In the genomic region with DNA sequence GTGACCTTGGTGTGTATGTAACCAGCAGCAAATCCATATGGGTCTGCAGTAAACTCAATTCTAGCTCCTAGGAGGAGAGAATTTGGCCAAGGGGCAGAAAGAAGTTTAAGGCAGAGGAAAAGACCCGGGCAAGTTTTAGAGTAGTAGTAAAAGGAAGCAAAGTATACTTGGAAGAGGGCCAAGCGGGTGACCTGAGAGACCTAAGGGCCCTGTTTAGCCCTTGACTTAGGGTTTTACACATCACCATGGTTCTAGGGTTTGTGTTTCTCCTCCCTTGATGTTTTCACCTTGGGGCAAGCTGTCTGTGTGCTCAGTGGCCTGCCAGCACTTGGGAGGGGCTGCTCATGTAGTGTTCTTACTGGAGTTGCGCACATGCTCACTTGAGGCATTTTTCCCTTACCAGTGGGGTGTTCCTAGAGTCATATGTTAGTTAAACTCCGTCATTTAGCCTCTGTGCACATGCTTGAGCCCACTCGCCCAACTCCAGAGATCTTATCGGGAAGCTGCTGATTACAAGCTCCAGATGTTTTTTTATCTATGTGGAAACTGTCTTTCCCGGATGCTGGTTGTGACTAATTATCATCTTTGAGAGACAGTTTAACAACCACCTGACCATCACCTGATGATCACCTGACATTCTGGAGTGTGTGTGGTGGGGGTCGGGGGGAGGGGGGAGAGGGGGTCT, we compare ENCODE assay signal across 17 cellular contexts.
DNase-seq lines count a peak whose midpoint lies in the region; TF ChIP-seq lines count a peak whose summit lies in the region.
"Had no signal": no experiment of that assay in that cellular context is flagged by ENCODE, and none has a peak within 500 bp of the region (broad histone marks: within the 10 kb centered on the region; RNA-seq: fewer than 3 reads in every experiment).

No MANE protein-coding gene starts in this region.

- no peak overlapping the region for H2BK5ac ChIP-seq in mesenchymal stem cell (ENCODE audit: low read depth, low read length, poor library complexity, severe bottlenecking)

- no peak overlapping the region for H3K4me2 ChIP-seq in mesenchymal stem cell (ENCODE audit: low read length, poor library complexity, severe bottlenecking)

- H3K4ac ChIP-seq in mesenchymal stem cell (ENCODE audit: low read depth in 1 of 2, low read length in 2 of 2), result no peak overlapping the region

- H3K36me3 Mint-ChIP-seq in T-helper 2 cell treated with Interferon-gamma antibody and Interleukin-4, amounts not matched to agents 5 μg/mL and 100 μg/mL, for 36 hours (ENCODE audit: low read depth), result no peaks in the 10 kb centered on the region
- H3K36me3 Mint-ChIP-seq in activated naive CD8-positive, alpha-beta T cell treated with anti-CD3 and anti-CD28 coated beads for 36 hours, result no peaks in the 10 kb centered on the region

- H2BK120ac ChIP-seq in mesenchymal stem cell (ENCODE audit: low read depth, low read length), result no peak overlapping the region

- no peak overlapping the region for H4K8ac ChIP-seq in mesenchymal stem cell (ENCODE audit: low read length)

- H2BK15ac ChIP-seq in mesenchymal stem cell (ENCODE audit: low read depth, poor library complexity, severe bottlenecking), result no peak overlapping the region

- no peak overlapping the region for H2AK5ac ChIP-seq in mesenchymal stem cell (ENCODE audit: low read length, severe bottlenecking)

- H2AFZ ChIP-seq in mesenchymal stem cell (ENCODE audit: low read depth, low read length), result no peak overlapping the region

- no peak overlapping the region for H3K14ac ChIP-seq in mesenchymal stem cell (ENCODE audit: low read length in 2 of 2)

- peaks cover 8% of the 10 kb centered on the region for H3K27me3 Mint-ChIP-seq in T-helper 2 cell treated with Interferon-gamma antibody and Interleukin-4, amounts not matched to agents 5 μg/mL and 100 μg/mL, for 36 hours (ENCODE audit: low read depth)
- H3K27me3 Mint-ChIP-seq in activated naive CD8-positive, alpha-beta T cell treated with anti-CD3 and anti-CD28 coated beads for 36 hours, result peaks cover 5% of the 10 kb centered on the region

- H3K27ac ChIP-seq in mesenchymal stem cell (ENCODE audit: low read length, poor library complexity, severe bottlenecking), result no peak overlapping the region
- H3K27ac ChIP-seq in suprapubic skin, result no peak overlapping the region
- H3K27ac ChIP-seq: ovary, RWPE1 had no signal

- H3K27me3 ChIP-seq in mesenchymal stem cell (ENCODE audit: control insufficient read depth in 1 of 2, insufficient read depth in 1 of 2, low read length in 2 of 2), result no peaks in the 10 kb centered on the region
- H3K27me3 ChIP-seq in suprapubic skin, result peaks cover 9% of the 10 kb centered on the region
- H3K27me3 ChIP-seq: ovary had no signal

- no peak for DNase-seq in T-helper 2 cell treated with Interferon-gamma antibody and Interleukin-4, amounts not matched to agents 5 μg/mL and 100 μg/mL, for 36 hours (ENCODE audit: low spot score)
- no peak for DNase-seq in T-helper 2 cell
- DNase-seq in Kasumi-1 (lab: John Stamatoyannopoulos, UW), result peak; percentile 48
- no peak for DNase-seq in activated naive CD8-positive, alpha-beta T cell treated with anti-CD3 and anti-CD28 coated beads for 36 hours
- peak; percentile 48 for DNase-seq in mesenchymal stem cell
- DNase-seq in suprapubic skin (ENCODE audit: low spot score in 2 of 2), result no peak
- no peak for DNase-seq in activated gamma-delta T cell (lab: John Stamatoyannopoulos, UW)
- no peak for DNase-seq in LoVo (ENCODE audit: low spot score)
- DNase-seq: activated CD4-positive, alpha-beta T cell treated with anti-CD3 and anti-CD28 coated beads, Interleukin-2, amount 10 ng/mL, durations not matched to agents 7 days and 5 days; H7; left cardiac atrium; NCI-H774; ovary; stimulated activated CD4-positive, alpha-beta T cell treated with anti-CD3 and anti-CD28 coated beads, Interleukin-4, amount 100 ng/mL, for 1 hour; stimulated activated CD8-positive, alpha-beta memory T cell treated with anti-CD3 and anti-CD28 coated beads, Interleukin-4, amount 100 ng/mL, for 48 hours had no signal

- no peak overlapping the region for H3K4me3 Mint-ChIP-seq in T-helper 2 cell treated with Interferon-gamma antibody and Interleukin-4, amounts not matched to agents 5 μg/mL and 100 μg/mL, for 36 hours
- no peak overlapping the region for H3K4me3 Mint-ChIP-seq in activated naive CD8-positive, alpha-beta T cell treated with anti-CD3 and anti-CD28 coated beads for 36 hours
- H3K4me3 Mint-ChIP-seq: activated CD4-positive, alpha-beta T cell treated with anti-CD3 and anti-CD28 coated beads, Interleukin-2, amount 10 ng/mL, durations not matched to agents 7 days and 5 days had no signal

- H3K4me1 ChIP-seq in mesenchymal stem cell (ENCODE audit: control insufficient read depth, insufficient read depth, low read depth, low read length) (peaks cover 4% of the 10 kb centered on the region), suprapubic skin (no peaks in the 10 kb centered on the region)

- H3K23ac ChIP-seq in mesenchymal stem cell (ENCODE audit: low read length in 2 of 2), result no peak overlapping the region

- peaks cover 17% of the 10 kb centered on the region for H3K4me1 Mint-ChIP-seq in T-helper 2 cell treated with Interferon-gamma antibody and Interleukin-4, amounts not matched to agents 5 μg/mL and 100 μg/mL, for 36 hours (ENCODE audit: low read depth)
- H3K4me1 Mint-ChIP-seq in activated naive CD8-positive, alpha-beta T cell treated with anti-CD3 and anti-CD28 coated beads for 36 hours, result peaks cover 9% of the 10 kb centered on the region

- H3K9me3 ChIP-seq in mesenchymal stem cell (ENCODE audit: control insufficient read depth, low read length) (no peaks in the 10 kb centered on the region), suprapubic skin (no peaks in the 10 kb centered on the region)
- H3K9me3 ChIP-seq: ovary had no signal

- H2BK12ac ChIP-seq in mesenchymal stem cell (ENCODE audit: low read length in 2 of 2), result no peak overlapping the region

- H3K27ac Mint-ChIP-seq in T-helper 2 cell treated with Interferon-gamma antibody and Interleukin-4, amounts not matched to agents 5 μg/mL and 100 μg/mL, for 36 hours, result peak overlapping the region; percentile 55
- H3K27ac Mint-ChIP-seq in activated naive CD8-positive, alpha-beta T cell treated with anti-CD3 and anti-CD28 coated beads for 36 hours, result peak overlapping the region; percentile 10
- H3K27ac Mint-ChIP-seq: activated CD4-positive, alpha-beta T cell treated with anti-CD3 and anti-CD28 coated beads, Interleukin-2, amount 10 ng/mL, durations not matched to agents 7 days and 5 days had no signal

- no peak for TF ChIP-seq POLR2A in suprapubic skin (IDR thresholded peaks at IDR 0.05)

- WGBS in mesenchymal stem cell, result 85% methylated on average over 6 of the region's 8 CpGs
- WGBS in suprapubic skin, result 45% methylated on average over 8 of the region's 8 CpGs

- H3K36me3 ChIP-seq in mesenchymal stem cell (ENCODE audit: control insufficient read depth in 1 of 2, insufficient read depth in 2 of 2, low read depth in 1 of 2, low read length in 2 of 2) (no peaks in the 10 kb centered on the region), suprapubic skin (no peaks in the 10 kb centered on the region)
- H3K36me3 ChIP-seq: ovary had no signal

- TF ChIP-seq EP300 in suprapubic skin (IDR thresholded peaks at IDR 0.05), result no peak

- no peak overlapping the region for H3K9ac ChIP-seq in mesenchymal stem cell (ENCODE audit: low read length)

- no peaks in the 10 kb centered on the region for H3K9me3 Mint-ChIP-seq in T-helper 2 cell treated with Interferon-gamma antibody and Interleukin-4, amounts not matched to agents 5 μg/mL and 100 μg/mL, for 36 hours
- no peaks in the 10 kb centered on the region for H3K9me3 Mint-ChIP-seq in activated naive CD8-positive, alpha-beta T cell treated with anti-CD3 and anti-CD28 coated beads for 36 hours
- H3K9me3 Mint-ChIP-seq: activated CD4-positive, alpha-beta T cell treated with anti-CD3 and anti-CD28 coated beads, Interleukin-2, amount 10 ng/mL, durations not matched to agents 7 days and 5 days had no signal

- H4K91ac ChIP-seq in mesenchymal stem cell (ENCODE audit: low read length), result no peak overlapping the region

- H3K18ac ChIP-seq in mesenchymal stem cell (ENCODE audit: low read depth in 1 of 2, low read length in 2 of 2), result no peak overlapping the region

- TF ChIP-seq CTCF in suprapubic skin (IDR thresholded peaks at IDR 0.05), result no peak

- H3K79me1 ChIP-seq in mesenchymal stem cell (replicated peaks; ENCODE audit: low read length, poor library complexity, severe bottlenecking), result no peaks in the 10 kb centered on the region

- H3K4me3 ChIP-seq in mesenchymal stem cell (ENCODE audit: insufficient read depth in 1 of 2, low read depth in 1 of 2, low read length in 2 of 2) (no peak overlapping the region), suprapubic skin (no peak overlapping the region)
- H3K4me3 ChIP-seq: GM12878, ovary had no signal

Comparison
In these comparisons a context has a peak if more than half of its experiments do, and no peak if none do; other contexts are left out.
1. DNase-seq: peak in Kasumi-1 (2 of 2) and mesenchymal stem cell (single experiment); none in T-helper 2 cell treated with Interferon-gamma antibody and Interleukin-4, amounts not matched to agents 5 μg/mL and 100 μg/mL, for 36 hours (single experiment), T-helper 2 cell (0 of 5), activated naive CD8-positive, alpha-beta T cell treated with anti-CD3 and anti-CD28 coated beads for 36 hours (single experiment), suprapubic skin (0 of 2), activated gamma-delta T cell (single experiment) and LoVo (single experiment).